In genomic region chr1:23168079-23168461, GRCh38 we compare ENCODE assay signal across 8 cellular contexts. TPM values are rescaled to one million over a fixed set of nuclear protein-coding genes. Genes with fewer than 3 reads are reported as not detected.
DNase-seq lines count a peak whose midpoint lies in the region; ATAC-seq, FAIRE-seq and TF ChIP-seq lines count a peak whose summit lies in the region.

No MANE protein-coding gene starts in this region.

- peaks cover 33% of the 10 kb centered on the region for H4K20me1 ChIP-seq in hepatocyte (ENCODE audit: insufficient read depth, poor library complexity, severe bottlenecking)

- peak overlapping the region; percentile 32 for H2AFZ ChIP-seq in hepatocyte

- peak overlapping the region; percentile 68 for H3K4me2 ChIP-seq in hepatocyte

- ATAC-seq in activated naive CD8-positive, alpha-beta T cell treated with anti-CD3 and anti-CD28 coated beads, Interleukin-2, amount 10 ng/mL, durations not matched to agents 7 days and 5 days (ENCODE audit: low read depth): peak; percentile 64
- no peak for ATAC-seq in HG03469 (IDR thresholded peaks at IDR 0.05; ENCODE audit: unreplicated experiment)

- no peaks in the 10 kb centered on the region for H3K9me2 ChIP-seq in hepatocyte (replicated peaks; ENCODE audit: insufficient read depth)

- POLR2A ChIA-PET in activated naive CD8-positive, alpha-beta T cell treated with anti-CD3 and anti-CD28 coated beads, Interleukin-2, amount 10 ng/mL, durations not matched to agents 7 days and 5 days (lab: Charles Lee): interaction anchor here (1.1 to 1.5 kb wide), 5 partner anchors 10 to 68 kb away, joined by 3 to 4 read pairs (median 3); no protein-coding TSS in a partner anchor

- H3K9me3 ChIP-seq in hepatocyte (ENCODE audit: low read depth): no peaks in the 10 kb centered on the region
- H3K9me3 ChIP-seq in small intestine (ENCODE audit: control insufficient read depth, low read depth): no peaks in the 10 kb centered on the region

- no peaks in the 10 kb centered on the region for H3K9me3 Mint-ChIP-seq in activated naive CD8-positive, alpha-beta T cell treated with anti-CD3 and anti-CD28 coated beads, Interleukin-2, amount 10 ng/mL, durations not matched to agents 7 days and 5 days

- H3K36me3 ChIP-seq in hepatocyte (replicated peaks; ENCODE audit: insufficient read depth, low read depth) (no peaks in the 10 kb centered on the region), small intestine (ENCODE audit: control insufficient read depth in 2 of 2, insufficient read depth in 2 of 2, low read length in 2 of 2) (no peaks in the 10 kb centered on the region)

- H3K27me3 ChIP-seq in hepatocyte: no peaks in the 10 kb centered on the region
- no peaks in the 10 kb centered on the region for H3K27me3 ChIP-seq in small intestine (ENCODE audit: control insufficient read depth in 2 of 2, insufficient read depth in 2 of 2, low read length in 2 of 2)

- H3K36me3 Mint-ChIP-seq in activated naive CD8-positive, alpha-beta T cell treated with anti-CD3 and anti-CD28 coated beads, Interleukin-2, amount 10 ng/mL, durations not matched to agents 7 days and 5 days: peaks cover 2% of the 10 kb centered on the region

- peak overlapping the region; percentile 98 for H3K4me3 Mint-ChIP-seq in activated naive CD8-positive, alpha-beta T cell treated with anti-CD3 and anti-CD28 coated beads, Interleukin-2, amount 10 ng/mL, durations not matched to agents 7 days and 5 days

- DNase-seq in DMS53 (lab: John Stamatoyannopoulos, UW) (peak; percentile 67), DMS53 treated with DMSO at 0.1 percent for 48 hours (lab: John Stamatoyannopoulos, UW; ENCODE audit: unreplicated experiment) (no peak), NCI-H69 (lab: John Stamatoyannopoulos, UW) (peak; percentile 52), hepatocyte (ENCODE audit: low spot score) (peak; percentile 55), small intestine (no peak), COR-L47 (lab: John Stamatoyannopoulos, UW) (no peak)
- peak; percentile 51 for DNase-seq in activated naive CD8-positive, alpha-beta T cell treated with anti-CD3 and anti-CD28 coated beads, Interleukin-2, amount 10 ng/mL, durations not matched to agents 7 days and 5 days

- peaks cover 6% of the 10 kb centered on the region for H3K4me1 ChIP-seq in hepatocyte (ENCODE audit: insufficient read depth)
- peaks cover 0 to 2% of the 10 kb centered on the region in 2 donors for H3K4me1 ChIP-seq in small intestine (ENCODE audit: control insufficient read depth in 2 of 2, insufficient read depth in 1 of 2, low read depth in 1 of 2, low read length in 1 of 2)

- FAIRE-seq in small intestine (lab: Jason Lieb, UNC): no peak

- H3K4me1 Mint-ChIP-seq in activated naive CD8-positive, alpha-beta T cell treated with anti-CD3 and anti-CD28 coated beads, Interleukin-2, amount 10 ng/mL, durations not matched to agents 7 days and 5 days: peaks cover 21% of the 10 kb centered on the region

- H3K27ac ChIP-seq in hepatocyte: peak overlapping the region; percentile 90
- H3K27ac ChIP-seq in small intestine (ENCODE audit: low read depth in 1 of 2, low read length in 1 of 2): peak overlapping the region; percentile 91 to 97

- no peak for TF ChIP-seq CTCF in hepatocyte (IDR thresholded peaks at IDR 0.05; ENCODE audit: poor library complexity)

- H3K79me2 ChIP-seq in hepatocyte: peaks cover 43% of the 10 kb centered on the region

- H3K27ac Mint-ChIP-seq in activated naive CD8-positive, alpha-beta T cell treated with anti-CD3 and anti-CD28 coated beads, Interleukin-2, amount 10 ng/mL, durations not matched to agents 7 days and 5 days: peak overlapping the region; percentile 89

- peaks cover 4% of the 10 kb centered on the region for H3K27me3 Mint-ChIP-seq in activated naive CD8-positive, alpha-beta T cell treated with anti-CD3 and anti-CD28 coated beads, Interleukin-2, amount 10 ng/mL, durations not matched to agents 7 days and 5 days

- WGBS in hepatocyte (ENCODE audit: low lambda C conversion rate, missing lambda C conversion rate): 0% methylated on average over 1 of the region's 50 CpGs
- 0 to 1% (median 1%) methylated on average over 18 to 50 of the region's 50 CpGs for WGBS in small intestine, 3 donors

- peak overlapping the region; percentile 70 for H3K4me3 ChIP-seq in hepatocyte
- H3K4me3 ChIP-seq in small intestine (ENCODE audit: low read depth in 1 of 2, low read length in 2 of 2): peak overlapping the region; percentile 84 to 96

RNA-seq across cellular contexts. Expression of gene LUZP1, which starts 0.6 kb away (rescaled TPM):
- 10 to 100 TPM; 18.4 to 19.1 TPM for total RNA-seq in activated naive CD8-positive, alpha-beta T cell treated with anti-CD3 and anti-CD28 coated beads, Interleukin-2, amount 10 ng/mL, durations not matched to agents 7 days and 5 days
- total RNA-seq in hepatocyte: 21.2 and 23.3 TPM in 2 replicates
- polyA plus RNA-seq in hepatocyte: 27.6 and 32.5 TPM in 2 replicates
- 10 to 100 TPM; 14.1 to 21.7 (median 17.3) TPM for polyA plus RNA-seq in small intestine

RNA-seq across cellular contexts. Expression of gene HTR1D, which starts 49.2 kb away (rescaled TPM):
- not detected for total RNA-seq in activated naive CD8-positive, alpha-beta T cell treated with anti-CD3 and anti-CD28 coated beads, Interleukin-2, amount 10 ng/mL, durations not matched to agents 7 days and 5 days
- 0.07 and 0.40 TPM in 2 replicates for total RNA-seq in hepatocyte
- polyA plus RNA-seq in hepatocyte: 0.19 TPM in 1 of 2 replicates, not detected in the other
- 10 to 100 TPM in 1 of 3 donors, 1 to 10 TPM in 2; 6.0 to 11.3 (median 6.5) TPM for polyA plus RNA-seq in small intestine

Comparison
In these comparisons a context has a peak if more than half of its experiments do, and no peak if none do; other contexts are left out.
1. DNase-seq: peak in DMS53 (single experiment), NCI-H69 (single experiment), activated naive CD8-positive, alpha-beta T cell treated with anti-CD3 and anti-CD28 coated beads, Interleukin-2, amount 10 ng/mL, durations not matched to agents 7 days and 5 days (single experiment) and hepatocyte (single experiment); none in DMS53 treated with DMSO at 0.1 percent for 48 hours (single experiment), small intestine (single experiment) and COR-L47 (single experiment).